13 cellular contexts compared by ENCODE assay signal in the genomic region with DNA sequence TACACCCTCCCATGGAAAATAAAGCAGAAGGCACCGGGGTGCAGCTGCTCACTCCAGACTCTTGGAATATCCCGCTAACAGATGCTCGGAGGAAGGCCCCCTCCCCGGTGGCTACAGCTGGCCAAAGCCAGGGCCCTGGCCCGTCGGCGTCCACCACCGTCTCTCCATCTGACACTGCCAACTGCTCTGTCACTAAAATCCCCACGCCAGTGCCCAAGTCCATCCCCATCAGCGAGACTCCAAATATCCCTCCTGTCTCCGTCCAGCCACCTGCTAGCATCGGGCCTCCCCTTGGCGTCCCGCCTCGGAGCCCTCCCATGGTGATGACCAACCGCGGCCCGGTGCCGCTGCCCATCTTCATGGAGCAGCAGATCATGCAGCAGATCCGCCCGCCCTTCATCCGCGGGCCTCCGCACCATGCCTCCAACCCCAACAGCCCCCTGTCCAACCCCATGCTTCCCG.
A peak's percentile ranks its signal among the peaks of the same experiment; 100 is the strongest.
DNase-seq lines count a peak whose midpoint lies in the region; ATAC-seq lines count a peak whose summit lies in the region.
"Had no signal": no experiment of that assay in that cellular context is flagged by ENCODE, and none has a peak within 500 bp of the region (broad histone marks: within the 10 kb centered on the region; RNA-seq: fewer than 3 reads in every experiment).

No MANE protein-coding gene starts in this region.

- no peaks in the 10 kb centered on the region for H3K9me3 Mint-ChIP-seq in activated naive CD4-positive, alpha-beta T cell treated with anti-CD3 and anti-CD28 coated beads, Interleukin-2, amount 50 U/mL, for 24 hours
- H3K9me3 Mint-ChIP-seq in activated T-helper 2 cell treated with anti-CD3 and anti-CD28 coated beads, Interferon-gamma antibody, Interleukin-2, Interleukin-4, amounts not matched to agents 10 μg/mL and 5 μg/mL and 100 μg/mL, durations not matched to agents 14 hours and 24 hours and 36 hours: no peaks in the 10 kb centered on the region
- H3K9me3 Mint-ChIP-seq in immature natural killer cell: peaks cover 0 to 2% (median 0%) of the 10 kb centered on the region in 6 donors
- H3K9me3 Mint-ChIP-seq in stimulated activated naive CD8-positive, alpha-beta T cell treated with anti-CD3 and anti-CD28 coated beads, Interleukin-15, amount 100 ng/mL, for 72 hours: no peaks in the 10 kb centered on the region
- H3K9me3 Mint-ChIP-seq: HFFc6 had no signal

- no peak for ATAC-seq in stimulated activated naive CD8-positive, alpha-beta T cell treated with anti-CD3 and anti-CD28 coated beads, Interleukin-15, amount 100 ng/mL, for 72 hours
- no peak for ATAC-seq in GM21423 (IDR thresholded peaks at IDR 0.05; ENCODE audit: unreplicated experiment)
- ATAC-seq: Panc1 had no signal

- H3K27me3 Mint-ChIP-seq in activated naive CD4-positive, alpha-beta T cell treated with anti-CD3 and anti-CD28 coated beads, Interleukin-2, amount 50 U/mL, for 24 hours: peaks cover 50% of the 10 kb centered on the region
- H3K27me3 Mint-ChIP-seq in activated T-helper 2 cell treated with anti-CD3 and anti-CD28 coated beads, Interferon-gamma antibody, Interleukin-2, Interleukin-4, amounts not matched to agents 10 μg/mL and 5 μg/mL and 100 μg/mL, durations not matched to agents 14 hours and 24 hours and 36 hours (ENCODE audit: low read depth): peaks cover 69% of the 10 kb centered on the region
- peaks cover 6 to 35% (median 9%) of the 10 kb centered on the region in 3 donors for H3K27me3 Mint-ChIP-seq in immature natural killer cell (ENCODE audit: low read depth in 3 of 3)
- peaks cover 64% of the 10 kb centered on the region for H3K27me3 Mint-ChIP-seq in stimulated activated naive CD8-positive, alpha-beta T cell treated with anti-CD3 and anti-CD28 coated beads, Interleukin-15, amount 100 ng/mL, for 72 hours

- H3K4me1 Mint-ChIP-seq in activated naive CD4-positive, alpha-beta T cell treated with anti-CD3 and anti-CD28 coated beads, Interleukin-2, amount 50 U/mL, for 24 hours: peaks cover 6% of the 10 kb centered on the region
- H3K4me1 Mint-ChIP-seq in activated T-helper 2 cell treated with anti-CD3 and anti-CD28 coated beads, Interferon-gamma antibody, Interleukin-2, Interleukin-4, amounts not matched to agents 10 μg/mL and 5 μg/mL and 100 μg/mL, durations not matched to agents 14 hours and 24 hours and 36 hours (ENCODE audit: low read depth): peaks cover 3% of the 10 kb centered on the region
- peaks cover 6 to 11% of the 10 kb centered on the region in 2 donors for H3K4me1 Mint-ChIP-seq in immature natural killer cell
- peaks cover 23% of the 10 kb centered on the region for H3K4me1 Mint-ChIP-seq in stimulated activated naive CD8-positive, alpha-beta T cell treated with anti-CD3 and anti-CD28 coated beads, Interleukin-15, amount 100 ng/mL, for 72 hours

- DNase-seq in activated naive CD4-positive, alpha-beta T cell treated with Interleukin-2 at 50 U/mL for 16 hours: no peak
- no peak for DNase-seq in activated T-helper 2 cell treated with anti-CD3 and anti-CD28 coated beads, Interferon-gamma antibody, Interleukin-2, Interleukin-4, amounts not matched to agents 10 μg/mL and 5 μg/mL and 100 μg/mL, durations not matched to agents 14 hours and 24 hours and 36 hours (ENCODE audit: low spot score)
- DNase-seq in immature natural killer cell: no peak
- DNase-seq in stimulated activated naive CD8-positive, alpha-beta T cell treated with anti-CD3 and anti-CD28 coated beads, Interleukin-15, amount 100 ng/mL, for 72 hours: no peak
- DNase-seq in NCI-H345 (lab: John Stamatoyannopoulos, UW): no peak
- DNase-seq in SHP77 treated with DMSO at 0.1 percent for 48 hours (lab: John Stamatoyannopoulos, UW): no peak
- DNase-seq: activated CD8-positive, alpha-beta memory T cell treated with anti-CD3 and anti-CD28 coated beads, Interleukin-2, amount 50 U/mL, for 4 hours; HFFc6; NCI-H1092; NCI-H82 had no signal

- no peak overlapping the region for H3K27ac Mint-ChIP-seq in activated naive CD4-positive, alpha-beta T cell treated with anti-CD3 and anti-CD28 coated beads, Interleukin-2, amount 50 U/mL, for 24 hours
- no peak overlapping the region for H3K27ac Mint-ChIP-seq in activated T-helper 2 cell treated with anti-CD3 and anti-CD28 coated beads, Interferon-gamma antibody, Interleukin-2, Interleukin-4, amounts not matched to agents 10 μg/mL and 5 μg/mL and 100 μg/mL, durations not matched to agents 14 hours and 24 hours and 36 hours
- no peak overlapping the region for H3K27ac Mint-ChIP-seq in immature natural killer cell
- H3K27ac Mint-ChIP-seq in stimulated activated naive CD8-positive, alpha-beta T cell treated with anti-CD3 and anti-CD28 coated beads, Interleukin-15, amount 100 ng/mL, for 72 hours: no peak overlapping the region
- H3K27ac Mint-ChIP-seq: HFFc6 had no signal

- intact Hi-C loops in activated T-helper 2 cell treated with anti-CD3 and anti-CD28 coated beads, Interferon-gamma antibody, Interleukin-2, Interleukin-4, amounts not matched to agents 10 μg/mL and 5 μg/mL and 100 μg/mL, durations not matched to agents 14 hours and 24 hours and 36 hours (cut with micrococcal nuclease): loop anchor here (10.0 kb wide), 1 partner anchor 139 kb away; a partner anchor contains a TSS

- H3K36me3 Mint-ChIP-seq in activated naive CD4-positive, alpha-beta T cell treated with anti-CD3 and anti-CD28 coated beads, Interleukin-2, amount 50 U/mL, for 24 hours: no peaks in the 10 kb centered on the region
- no peaks in the 10 kb centered on the region for H3K36me3 Mint-ChIP-seq in activated T-helper 2 cell treated with anti-CD3 and anti-CD28 coated beads, Interferon-gamma antibody, Interleukin-2, Interleukin-4, amounts not matched to agents 10 μg/mL and 5 μg/mL and 100 μg/mL, durations not matched to agents 14 hours and 24 hours and 36 hours (ENCODE audit: low read depth)
- H3K36me3 Mint-ChIP-seq in immature natural killer cell: peaks cover 0 to 6% (median 0%) of the 10 kb centered on the region in 3 donors

- H3K4me3 Mint-ChIP-seq in activated naive CD4-positive, alpha-beta T cell treated with anti-CD3 and anti-CD28 coated beads, Interleukin-2, amount 50 U/mL, for 24 hours: peak overlapping the region; percentile 49
- H3K4me3 Mint-ChIP-seq in activated T-helper 2 cell treated with anti-CD3 and anti-CD28 coated beads, Interferon-gamma antibody, Interleukin-2, Interleukin-4, amounts not matched to agents 10 μg/mL and 5 μg/mL and 100 μg/mL, durations not matched to agents 14 hours and 24 hours and 36 hours (ENCODE audit: low read depth): peak overlapping the region; percentile 49
- peak overlapping the region; percentile 15 to 48 (median 43) for H3K4me3 Mint-ChIP-seq in immature natural killer cell
- H3K4me3 Mint-ChIP-seq in stimulated activated naive CD8-positive, alpha-beta T cell treated with anti-CD3 and anti-CD28 coated beads, Interleukin-15, amount 100 ng/mL, for 72 hours: peak overlapping the region; percentile 57 to 73
- H3K4me3 Mint-ChIP-seq: HFFc6 had no signal
